ENCODE assay signal across 1 cellular context in the genomic region with DNA sequence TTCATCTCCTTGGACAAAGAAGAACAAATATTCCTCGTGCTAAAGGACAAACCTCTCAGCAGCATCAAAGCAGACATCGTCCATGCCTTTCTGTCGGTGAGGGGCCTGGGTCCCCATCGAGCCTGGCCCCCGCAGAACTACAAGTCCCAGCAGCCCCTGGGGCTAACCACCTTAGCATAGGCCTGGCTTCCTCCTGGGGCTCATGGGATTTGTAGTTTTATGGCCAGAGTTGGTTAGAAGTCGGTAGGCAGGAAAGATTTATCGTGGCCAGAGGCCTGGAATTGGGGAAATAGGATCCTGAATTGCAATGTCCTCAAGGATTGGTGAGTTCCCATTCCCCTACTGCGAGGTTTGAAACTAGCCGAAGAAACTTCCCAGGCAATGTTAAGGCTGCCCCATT.
TF ChIP-seq lines count a peak whose summit lies in the region.

No MANE protein-coding gene starts in this region.

TF ChIP-seq in SK-N-SH treated with all-trans-retinoic acid at 6 μM for 48 hours, 23 proteins besides CTCF, POLR2A, EP300 and RAD21 (continued from another document):
- TF ChIP-seq, protein P1, sequence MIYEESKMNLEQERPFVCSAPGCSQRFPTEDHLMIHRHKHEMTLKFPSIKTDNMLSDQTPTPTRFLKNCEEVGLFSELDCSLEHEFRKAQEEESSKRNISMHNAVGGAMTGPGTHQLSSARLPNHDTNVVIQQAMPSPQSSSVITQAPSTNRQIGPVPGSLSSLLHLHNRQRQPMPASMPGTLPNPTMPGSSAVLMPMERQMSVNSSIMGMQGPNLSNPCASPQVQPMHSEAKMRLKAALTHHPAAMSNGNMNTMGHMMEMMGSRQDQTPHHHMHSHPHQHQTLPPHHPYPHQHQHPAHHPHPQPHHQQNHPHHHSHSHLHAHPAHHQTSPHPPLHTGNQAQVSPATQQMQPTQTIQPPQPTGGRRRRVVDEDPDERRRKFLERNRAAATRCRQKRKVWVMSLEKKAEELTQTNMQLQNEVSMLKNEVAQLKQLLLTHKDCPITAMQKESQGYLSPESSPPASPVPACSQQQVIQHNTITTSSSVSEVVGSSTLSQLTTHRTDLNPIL (CRISPR knock-in tag; IDR thresholded peaks at IDR 0.05; ENCODE audit: low read depth) = no peak
